ENCODE assay signal across 1 cellular context in the genomic region with DNA sequence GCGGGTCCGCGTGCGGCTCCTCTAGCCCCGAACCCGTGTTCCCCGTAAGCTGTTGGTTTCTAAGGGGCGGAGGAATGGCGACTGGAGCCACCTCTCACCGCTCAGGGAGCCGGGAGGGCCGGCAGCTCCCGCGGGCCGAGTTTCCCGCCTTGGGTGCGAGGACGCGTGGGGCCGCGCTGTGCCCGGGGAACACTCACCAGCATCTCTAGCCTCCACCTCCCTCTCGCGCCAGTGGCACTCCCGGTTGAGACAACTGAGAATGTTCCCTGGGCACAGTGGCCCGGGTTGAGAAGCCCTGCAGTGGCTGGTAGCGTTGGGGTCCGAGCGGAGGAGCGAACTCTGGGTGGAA.
TF ChIP-seq lines count a peak whose summit lies in the region.

No MANE protein-coding gene starts in this region.

TF ChIP-seq in GM12878, 131 proteins besides CTCF, POLR2A, EP300 and RAD21:
- TF ChIP-seq E4F1 (IDR thresholded peaks at IDR 0.05; ENCODE audit: borderline replicate concordance, partially characterized antibody) (no peak), ETV6 (conservative IDR thresholded peaks at IDR 0.05 in 1 of 2, IDR thresholded peaks at IDR 0.05 in 1 of 2; ENCODE audit: borderline replicate concordance in 1 of 2, low read depth in 1 of 2) (no peak), STAT1 (conservative IDR thresholded peaks at IDR 0.05) (no peak), NRF1 (conservative IDR thresholded peaks at IDR 0.05; ENCODE audit: low read depth, low read length) (no peak), RELA (IDR thresholded peaks at IDR 0.05; ENCODE audit: borderline replicate concordance, partially characterized antibody) (no peak), NFYA (IDR thresholded peaks at IDR 0.05; ENCODE audit: borderline replicate concordance, low read depth, low read length) (no peak), JUNB (IDR thresholded peaks at IDR 0.05) (no peak)
- TF ChIP-seq, protein P1, sequence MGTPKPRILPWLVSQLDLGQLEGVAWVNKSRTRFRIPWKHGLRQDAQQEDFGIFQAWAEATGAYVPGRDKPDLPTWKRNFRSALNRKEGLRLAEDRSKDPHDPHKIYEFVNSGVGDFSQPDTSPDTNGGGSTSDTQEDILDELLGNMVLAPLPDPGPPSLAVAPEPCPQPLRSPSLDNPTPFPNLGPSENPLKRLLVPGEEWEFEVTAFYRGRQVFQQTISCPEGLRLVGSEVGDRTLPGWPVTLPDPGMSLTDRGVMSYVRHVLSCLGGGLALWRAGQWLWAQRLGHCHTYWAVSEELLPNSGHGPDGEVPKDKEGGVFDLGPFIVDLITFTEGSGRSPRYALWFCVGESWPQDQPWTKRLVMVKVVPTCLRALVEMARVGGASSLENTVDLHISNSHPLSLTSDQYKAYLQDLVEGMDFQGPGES (IDR thresholded peaks at IDR 0.05) = no peak
